In genomic region chr15:80925597-80926059, GRCh38 we compare ENCODE assay signal across 24 cellular contexts.
DNase-seq lines count a peak whose midpoint lies in the region; ATAC-seq and TF ChIP-seq lines count a peak whose summit lies in the region.
"Had no signal": no experiment of that assay in that cellular context is flagged by ENCODE, and none has a peak within 500 bp of the region (broad histone marks: within the 10 kb centered on the region; RNA-seq: fewer than 3 reads in every experiment).

No MANE protein-coding gene starts in this region.

- peak overlapping the region; percentile 43 for H3K27ac ChIP-seq in psoas muscle
- H3K27ac ChIP-seq: esophagus squamous epithelium, gastroesophageal sphincter, KMS-11, parathyroid adenoma, thyroid gland had no signal

- ATAC-seq in psoas muscle: peak; percentile 82 to 94 (median 88)
- no peak for ATAC-seq in GM21529 (IDR thresholded peaks at IDR 0.05; ENCODE audit: unreplicated experiment)
- ATAC-seq: activated naive CD8-positive, alpha-beta T cell treated with anti-CD3 and anti-CD28 coated beads, Interleukin-2, amount 50 U/mL, for 24 hours; gastroesophageal sphincter; right cardiac atrium; Right ventricle myocardium inferior had no signal

- TF ChIP-seq CTCF in psoas muscle (IDR thresholded peaks at IDR 0.05): no peak

- no peaks in the 10 kb centered on the region for H3K36me3 ChIP-seq in psoas muscle (ENCODE audit: insufficient read depth in 1 of 2, low read depth in 1 of 2)
- H3K36me3 ChIP-seq: thyroid gland had no signal

- H3K4me1 Mint-ChIP-seq in activated CD4-positive, alpha-beta memory T cell treated with anti-CD3 and anti-CD28 coated beads for 36 hours (ENCODE audit: low read depth): peaks cover 16% of the 10 kb centered on the region
- H3K4me1 Mint-ChIP-seq: endodermal cell, nephron had no signal

- no peak overlapping the region for H3K4me3 ChIP-seq in psoas muscle
- H3K4me3 ChIP-seq: esophagus squamous epithelium, gastroesophageal sphincter, thyroid gland had no signal

- no peaks in the 10 kb centered on the region for H3K9me3 Mint-ChIP-seq in activated CD4-positive, alpha-beta memory T cell treated with anti-CD3 and anti-CD28 coated beads for 36 hours
- H3K9me3 Mint-ChIP-seq: activated naive CD8-positive, alpha-beta T cell treated with anti-CD3 and anti-CD28 coated beads, Interleukin-2, amount 50 U/mL, for 24 hours; endodermal cell; nephron; stimulated activated naive CD8-positive, alpha-beta T cell treated with anti-CD3 and anti-CD28 coated beads, Interleukin-15, Interleukin-2, amounts not matched to agents 100 ng/mL and 50 ng/mL, for 24 hours had no signal

- DNase-seq in G401 (ENCODE audit: low spot score): peak; percentile 92
- peak; percentile 95 for DNase-seq in NCI-H446 treated with DMSO at 0.1 percent for 48 hours (lab: John Stamatoyannopoulos, UW)
- peak; percentile 90 for DNase-seq in cerebellar cortex (ENCODE audit: low spot score)
- DNase-seq in psoas muscle: peak in 1 of 2 donors; percentile 35
- DNase-seq in HuH-7.5 (ENCODE audit: low spot score): no peak
- DNase-seq in COLO829 (ENCODE audit: low spot score): no peak
- DNase-seq in activated CD4-positive, alpha-beta memory T cell treated with anti-CD3 and anti-CD28 coated beads for 36 hours: no peak
- DNase-seq: activated CD4-positive, CD25-positive, alpha-beta regulatory T cell treated with anti-CD3 and anti-CD28 coated beads, Interleukin-2, amount 50 U/mL, for 72 hours; activated gamma-delta T cell treated with Interleukin-2 at 50 U/mL for 16 hours; activated naive CD8-positive, alpha-beta T cell treated with anti-CD3 and anti-CD28 coated beads, Interleukin-2, amount 50 U/mL, for 24 hours; endodermal cell; esophagus squamous epithelium; islet precursor cell; NCI-H2029 treated with DMSO at 0.1 percent for 48 hours; thyroid gland had no signal

- no peak overlapping the region for H3K27ac Mint-ChIP-seq in activated CD4-positive, alpha-beta memory T cell treated with anti-CD3 and anti-CD28 coated beads for 36 hours
- H3K27ac Mint-ChIP-seq: activated naive CD8-positive, alpha-beta T cell treated with anti-CD3 and anti-CD28 coated beads, Interleukin-2, amount 50 U/mL, for 24 hours; endodermal cell; nephron; stimulated activated naive CD8-positive, alpha-beta T cell treated with anti-CD3 and anti-CD28 coated beads, Interleukin-15, Interleukin-2, amounts not matched to agents 100 ng/mL and 50 ng/mL, for 24 hours had no signal

- in situ Hi-C loops in G401 (cut with HindIII; ENCODE audit: low sequenced_read_pairs): no loop called here

- no peaks in the 10 kb centered on the region for H3K27me3 Mint-ChIP-seq in activated CD4-positive, alpha-beta memory T cell treated with anti-CD3 and anti-CD28 coated beads for 36 hours
- H3K27me3 Mint-ChIP-seq: activated naive CD8-positive, alpha-beta T cell treated with anti-CD3 and anti-CD28 coated beads, Interleukin-2, amount 50 U/mL, for 24 hours; stimulated activated naive CD8-positive, alpha-beta T cell treated with anti-CD3 and anti-CD28 coated beads, Interleukin-15, Interleukin-2, amounts not matched to agents 100 ng/mL and 50 ng/mL, for 24 hours had no signal

- no peaks in the 10 kb centered on the region for H3K4me1 ChIP-seq in psoas muscle
- H3K4me1 ChIP-seq: esophagus squamous epithelium, gastroesophageal sphincter, parathyroid adenoma, thyroid gland had no signal

- CTCF ChIA-PET in activated CD4-positive, alpha-beta memory T cell treated with anti-CD3 and anti-CD28 coated beads for 36 hours (lab: Charles Lee): no interaction called here

- H3K9me3 ChIP-seq in psoas muscle: no peaks in the 10 kb centered on the region
- H3K9me3 ChIP-seq: esophagus squamous epithelium, gastroesophageal sphincter, thyroid gland had no signal

- peaks cover 4% of the 10 kb centered on the region for H3K36me3 Mint-ChIP-seq in activated CD4-positive, alpha-beta memory T cell treated with anti-CD3 and anti-CD28 coated beads for 36 hours
- H3K36me3 Mint-ChIP-seq: CD14-positive monocyte had no signal

- no peak overlapping the region for H3K4me3 Mint-ChIP-seq in activated CD4-positive, alpha-beta memory T cell treated with anti-CD3 and anti-CD28 coated beads for 36 hours
- H3K4me3 Mint-ChIP-seq: activated naive CD8-positive, alpha-beta T cell treated with anti-CD3 and anti-CD28 coated beads, Interleukin-2, amount 50 U/mL, for 24 hours; CD14-positive monocyte; endodermal cell; nephron; stimulated activated naive CD8-positive, alpha-beta T cell treated with anti-CD3 and anti-CD28 coated beads, Interleukin-15, Interleukin-2, amounts not matched to agents 100 ng/mL and 50 ng/mL, for 24 hours had no signal

- 44 to 60% (median 48%) methylated on average over 17 of the region's 17 CpGs for WGBS in psoas muscle, 3 donors

- POLR2A ChIA-PET in activated CD4-positive, alpha-beta memory T cell treated with anti-CD3 and anti-CD28 coated beads for 36 hours (lab: Charles Lee): no interaction called here

- intact Hi-C loops in psoas muscle (cut with DNase I): no loop called here
- intact Hi-C loops in activated CD4-positive, alpha-beta memory T cell treated with anti-CD3 and anti-CD28 coated beads for 36 hours (cut with micrococcal nuclease): no loop called here

- no peaks in the 10 kb centered on the region for H3K27me3 ChIP-seq in psoas muscle (ENCODE audit: insufficient read depth in 3 of 3, low read length in 2 of 3)
- H3K27me3 ChIP-seq: esophagus squamous epithelium, gastroesophageal sphincter, thyroid gland had no signal

Comparison
In these comparisons a context has a peak if more than half of its experiments do, and no peak if none do; other contexts are left out.
1. DNase-seq: peak in G401 (single experiment), NCI-H446 treated with DMSO at 0.1 percent for 48 hours (single experiment) and cerebellar cortex (single experiment); none in HuH-7.5 (single experiment), COLO829 (single experiment) and activated CD4-positive, alpha-beta memory T cell treated with anti-CD3 and anti-CD28 coated beads for 36 hours (single experiment).